Comparison of ENCODE assay signal across 15 cellular contexts in genomic region chr6:169487579-169488205, GRCh38.
DNase-seq lines count a peak whose midpoint lies in the region; ATAC-seq, FAIRE-seq and TF ChIP-seq lines count a peak whose summit lies in the region.
"Had no signal": no experiment of that assay in that cellular context is flagged by ENCODE, and none has a peak within 500 bp of the region (broad histone marks: within the 10 kb centered on the region; RNA-seq: fewer than 3 reads in every experiment).

No MANE protein-coding gene starts in this region.

- H3K27ac ChIP-seq in dorsolateral prefrontal cortex (no peak overlapping the region), right lobe of liver (no peak overlapping the region)

- in situ Hi-C loops in KBM-7 (cut with MboI; ENCODE audit: low pct_unique_long_range_greater_than_20kb, low sequenced_read_pairs), result no loop called here

- H3K36me3 ChIP-seq in right lobe of liver, result no peaks in the 10 kb centered on the region
- H3K36me3 ChIP-seq: MG63 had no signal

- H3K27me3 ChIP-seq in dorsolateral prefrontal cortex (no peaks in the 10 kb centered on the region), right lobe of liver (no peaks in the 10 kb centered on the region)
- H3K27me3 ChIP-seq: MG63 had no signal

- 69% methylated on average over 1 of the region's 1 CpG for WGBS in right lobe of liver (ENCODE audit: insufficient coverage, low coverage, low lambda C conversion rate, missing lambda C conversion rate)

- no peak for DNase-seq in AG09309 (ENCODE audit: low read depth)
- peak; percentile 8 for DNase-seq in KBM-7
- DNase-seq in dorsolateral prefrontal cortex, result no peak
- no peak for DNase-seq in right lobe of liver
- no peak for DNase-seq in NCI-H446 treated with DMSO at 0.1 percent for 48 hours (lab: John Stamatoyannopoulos, UW)
- no peak for DNase-seq in GM19239 (ENCODE audit: insufficient read length, low spot score)
- no peak for DNase-seq in NCI-H82 treated with DMSO at 0.1 percent for 48 hours (lab: John Stamatoyannopoulos, UW; ENCODE audit: unreplicated experiment)
- DNase-seq: activated CD4-positive, alpha-beta T cell treated with anti-CD3 and anti-CD28 coated beads, Interleukin-2, amount 50 U/mL, for 1 hour; activated effector memory CD4-positive, alpha-beta T cell treated with anti-CD3 and anti-CD28 coated beads, Interleukin-2, amount 50 U/mL, for 16 hours; COR-L47; cortex of kidney; H7; MG63; NCI-H524 treated with DMSO at 0.1 percent for 48 hours had no signal

- ATAC-seq in right lobe of liver, result peak in 3 of 4 donors; percentile 39 to 63 (median 40)
- no peak for ATAC-seq in HG02840 (IDR thresholded peaks at IDR 0.05; ENCODE audit: low FRiP score, unreplicated experiment)

- no peak for FAIRE-seq in GM19239 (lab: Jason Lieb, UNC)

- intact Hi-C loops in dorsolateral prefrontal cortex (cut with DNase I) (loop anchor here in 1 of 2 donors (5.0 to 10.0 kb wide), 2 partner anchors 530 to 593 kb away; no protein-coding TSS in a partner anchor), right lobe of liver (cut with DNase I) (no loop called here)

- no peaks in the 10 kb centered on the region for H3K4me1 ChIP-seq in right lobe of liver

- H3K4me3 ChIP-seq in AG09309 (ENCODE audit: control insufficient read depth, low read depth, low read length), result no peak overlapping the region
- no peak overlapping the region for H3K4me3 ChIP-seq in dorsolateral prefrontal cortex
- no peak overlapping the region for H3K4me3 ChIP-seq in right lobe of liver
- H3K4me3 ChIP-seq: MG63 had no signal

- no peaks in the 10 kb centered on the region for H3K9me3 ChIP-seq in right lobe of liver

- TF ChIP-seq CTCF in AG09309 (IDR thresholded peaks at IDR 0.05; ENCODE audit: control insufficient read depth, insufficient read depth, low read depth, low read length, missing control alignments) (peak; percentile 28), dorsolateral prefrontal cortex (IDR thresholded peaks at IDR 0.05 in 54 of 56, conservative IDR thresholded peaks at IDR 0.05 in 2 of 56; ENCODE audit: low read depth in 1 of 56, partially characterized antibody in 56 of 56) (peak in 51 of 56 donors; percentile 13 to 72 (median 45)), right lobe of liver (IDR thresholded peaks at IDR 0.05) (peak; percentile 18 to 26 (median 23))

- no peak for TF ChIP-seq POLR2A in right lobe of liver (IDR thresholded peaks at IDR 0.05)
